ENCODE assay signal across 3 cellular contexts in the genomic region with DNA sequence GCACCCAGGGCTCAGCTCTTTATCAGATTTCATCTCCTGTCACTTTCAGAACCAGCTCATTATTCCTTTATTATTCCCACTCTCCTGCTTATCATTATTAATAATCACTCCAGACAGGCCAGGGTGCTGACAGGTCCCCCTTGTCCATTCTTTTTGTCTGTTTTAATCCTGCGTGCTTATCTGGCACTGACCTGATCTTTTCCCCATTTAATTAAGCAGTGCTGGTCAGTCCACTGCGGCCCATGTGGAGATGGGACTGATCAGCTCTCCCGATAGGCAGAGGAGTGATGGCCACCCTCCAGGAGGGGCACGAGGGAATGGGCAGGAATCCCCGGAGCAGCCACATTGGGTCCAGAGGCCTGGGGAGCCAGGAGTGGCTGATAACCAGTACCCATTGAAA.
"Had no signal": no experiment of that assay in that cellular context is flagged by ENCODE, and none has a peak within 500 bp of the region (broad histone marks: within the 10 kb centered on the region; RNA-seq: fewer than 3 reads in every experiment).

No MANE protein-coding gene starts in this region.

- ATAC-seq: GM12878 had no signal

- DNase-seq: GDM1, GF-D8 had no signal

- H3K4me3 ChIP-seq: GM12878 had no signal
